ENCODE assay signal across 9 cellular contexts in the genomic region with DNA sequence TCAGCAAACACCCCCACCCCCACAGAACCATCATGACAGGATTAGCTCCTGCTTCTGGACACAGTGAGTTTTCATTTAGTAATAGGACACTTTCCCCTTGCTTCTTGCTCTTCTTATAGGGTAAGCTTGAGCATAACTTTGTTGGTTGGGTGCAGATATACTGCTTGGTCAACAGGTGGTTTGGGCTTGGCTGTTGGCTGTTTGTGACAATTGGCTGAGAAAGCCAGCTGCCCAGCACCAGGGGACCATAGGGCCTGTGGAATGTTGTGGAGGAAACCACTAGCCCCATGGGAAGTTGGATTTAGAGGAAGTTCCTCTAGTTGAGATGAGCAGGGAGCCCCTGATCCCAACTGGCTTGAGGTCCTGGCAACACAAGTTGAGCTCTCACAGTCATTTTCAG. TPM values are rescaled to one million over a fixed set of nuclear protein-coding genes. Genes with fewer than 3 reads are reported as not detected.
"Had no signal": no experiment of that assay in that cellular context is flagged by ENCODE, and none has a peak within 500 bp of the region (broad histone marks: within the 10 kb centered on the region; RNA-seq: fewer than 3 reads in every experiment).

No MANE protein-coding gene starts in this region.

- H3K9me3 ChIP-seq: HAP-1 had no signal

- H3K27ac ChIP-seq: GM23248 had no signal

- DNase-seq: GM23248, GOT3, H7, IMR-90 had no signal

- H3K4me3 ChIP-seq: GM23248, HAP-1, K562 had no signal

- ATAC-seq: HCT116, K562 had no signal

RNA-seq across cellular contexts. Expression of gene PPP3R2, which starts 30.5 kb away (rescaled TPM):
- total RNA-seq: GM23248, H4, H7, HT-29, IMR-90, K562 had no signal
- polyA plus RNA-seq: GM23248, IMR-90, K562 had no signal
